Comparison of ENCODE assay signal across 18 cellular contexts in the genomic region with DNA sequence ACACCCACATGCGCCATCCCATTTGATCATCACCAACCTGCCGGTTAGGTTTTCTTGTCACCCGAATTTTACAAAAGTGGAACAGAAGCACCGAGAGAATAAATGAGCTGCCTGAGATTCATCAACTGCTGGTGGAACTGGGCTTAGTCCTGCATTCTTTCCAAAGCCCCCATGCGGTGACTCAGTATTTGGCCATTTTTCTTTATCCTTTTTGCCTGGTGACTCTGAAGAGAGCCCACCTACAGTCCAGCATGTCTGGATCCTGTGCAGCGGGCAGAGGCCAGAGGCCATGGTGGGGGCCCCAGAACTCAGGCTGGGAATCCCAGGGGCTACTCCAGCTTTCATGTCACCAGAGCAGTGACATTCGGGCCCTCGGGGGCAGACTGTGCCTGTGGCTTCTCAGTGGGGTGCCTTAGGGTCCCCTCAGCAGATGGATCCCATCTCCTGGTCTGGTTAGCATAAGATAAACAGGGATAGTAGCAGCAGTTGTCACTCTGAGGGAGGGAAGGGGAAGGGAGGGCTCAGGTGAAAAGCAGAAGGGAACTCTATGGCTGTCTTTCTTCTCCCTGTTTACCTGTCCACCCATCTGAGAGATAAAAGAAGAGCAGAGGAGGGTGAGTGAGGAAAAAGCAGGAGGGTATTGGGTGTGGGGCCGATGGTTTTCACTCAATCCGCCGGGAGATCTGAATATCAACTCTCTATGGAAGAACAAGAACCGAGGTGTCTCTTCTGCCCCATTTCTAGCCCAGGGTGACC.
DNase-seq lines count a peak whose midpoint lies in the region; ATAC-seq, FAIRE-seq and TF ChIP-seq lines count a peak whose summit lies in the region.
"Had no signal": no experiment of that assay in that cellular context is flagged by ENCODE, and none has a peak within 500 bp of the region (broad histone marks: within the 10 kb centered on the region; RNA-seq: fewer than 3 reads in every experiment).

No MANE protein-coding gene starts in this region.

- TF ChIP-seq RAD21 in H1 (IDR thresholded peaks at IDR 0.05 in 1 of 2, conservative IDR thresholded peaks at IDR 0.05 in 1 of 2; ENCODE audit: low read depth in 2 of 2, low read length in 2 of 2) = no peak

- H2BK20ac ChIP-seq in H1 (ENCODE audit: low read length) = no peak overlapping the region

- H2BK12ac ChIP-seq in H1 (ENCODE audit: low read depth, low read length) = peak overlapping the region; percentile 55; the same call in 1 of the 2 replicates

- H4K20me1 ChIP-seq in H1 (replicated peaks in 1 of 2; ENCODE audit: control insufficient read depth in 1 of 2, insufficient read depth in 2 of 2, low read length in 2 of 2) (no peaks in the 10 kb centered on the region), OCI-LY7 (ENCODE audit: insufficient read depth, low read length) (no peaks in the 10 kb centered on the region)

- H3K9me3 ChIP-seq in H1 (ENCODE audit: insufficient read depth in 2 of 2, low read depth in 1 of 2, low read length in 1 of 2) (no peaks in the 10 kb centered on the region), mesodermal cell (ENCODE audit: control insufficient read depth, low read length) (no peaks in the 10 kb centered on the region), OCI-LY7 (ENCODE audit: low read length) (no peaks in the 10 kb centered on the region)

- DNase-seq in ELF-1 (ENCODE audit: low read depth, low spot score) (peak; percentile 77), NCI-H69 (lab: John Stamatoyannopoulos, UW) (peak; percentile 18), H1 (ENCODE audit: low read depth in 1 of 2, low spot score in 2 of 2) (no peak), glomerular visceral epithelial cell (ENCODE audit: extremely low spot score) (no peak), OCI-LY7 (ENCODE audit: low spot score) (no peak), T-cell (no peak)
- DNase-seq: ACHN; C1 segment of cervical spinal cord; Calu3; CD4-positive, alpha-beta T cell; DMS 273 treated with DMSO at 0.1 percent for 48 hours; HCEC 1CT; HFFc6 had no signal

- H3K9me3 Mint-ChIP-seq in T-cell = no peaks in the 10 kb centered on the region
- H3K9me3 Mint-ChIP-seq: CD4-positive, alpha-beta T cell; HFFc6 had no signal

- H2BK120ac ChIP-seq in H1 (replicated peaks; ENCODE audit: low read depth, low read length) = no peak overlapping the region

- no peak overlapping the region for H3K18ac ChIP-seq in H1 (ENCODE audit: extremely low read depth, low read length)

- no peak overlapping the region for H4K8ac ChIP-seq in H1 (ENCODE audit: extremely low read depth, insufficient read depth, low read length)

- no peaks in the 10 kb centered on the region for H3K4me1 Mint-ChIP-seq in T-cell
- H3K4me1 Mint-ChIP-seq: B cell had no signal

- H3K27me3 ChIP-seq in H1 (replicated peaks in 1 of 4; ENCODE audit: control insufficient read depth in 3 of 4, extremely low read depth in 1 of 4, insufficient read depth in 3 of 4, low read length in 3 of 4) = no peaks in the 10 kb centered on the region

- no peak overlapping the region for H2BK15ac ChIP-seq in H1 (ENCODE audit: low read length)

- H3K56ac ChIP-seq in H1 (replicated peaks; ENCODE audit: insufficient read length, low read depth, low read length) = no peak overlapping the region

- H3K9me2 ChIP-seq in OCI-LY7 (ENCODE audit: insufficient read depth, low read length) = no peaks in the 10 kb centered on the region

- H3K27ac ChIP-seq in H1 (ENCODE audit: low read depth, low read length) (no peak overlapping the region), mesodermal cell (ENCODE audit: low read depth, low read length, severe bottlenecking) (peak overlapping the region; percentile 41), OCI-LY7 (ENCODE audit: low read depth, low read length, poor library complexity, severe bottlenecking) (no peak overlapping the region)

- H4K5ac ChIP-seq in H1 (ENCODE audit: insufficient read length, low read depth, low read length) = no peak overlapping the region

- CTCF ChIA-PET in H1 (lab: Charles Lee; ENCODE audit: partially characterized antibody) = interaction anchor here (1.1 to 3.1 kb wide), 2 partner anchors 10 to 65 kb away, joined by 4 to 12 read pairs; no protein-coding TSS in a partner anchor
- CTCF ChIA-PET in OCI-LY7 (lab: Charles Lee; ENCODE audit: unreplicated experiment) = no interaction called here
- CTCF ChIA-PET in T-cell (lab: Charles Lee) = no interaction called here

- no peaks in the 10 kb centered on the region for H3K79me1 ChIP-seq in H1 (ENCODE audit: low read depth, low read length)

- no peak overlapping the region for H3K14ac ChIP-seq in H1 (ENCODE audit: insufficient read length)

- no peak overlapping the region for H3K23ac ChIP-seq in H1 (ENCODE audit: insufficient read length)

- no peaks in the 10 kb centered on the region for H3K23me2 ChIP-seq in H1 (ENCODE audit: low read depth, low read length)

- H3K27ac Mint-ChIP-seq in T-cell = no peak overlapping the region
- H3K27ac Mint-ChIP-seq: B cell; CD4-positive, alpha-beta T cell; HFFc6 had no signal

- no TSS peak for BruUV-seq in OCI-LY7 (replicated peaks; lab: Mats Ljungman, UMichigan)

- H3K4me3 ChIP-seq in H1 (ENCODE audit: extremely low read depth in 1 of 4, insufficient read depth in 2 of 4, low read depth in 3 of 4, low read length in 4 of 4) (no peak overlapping the region), mesodermal cell (ENCODE audit: extremely low read depth, insufficient read depth, low read length, poor library complexity, severe bottlenecking) (no peak overlapping the region), OCI-LY7 (ENCODE audit: low read depth, low read length, poor library complexity, severe bottlenecking) (no peak overlapping the region)
- H3K4me3 ChIP-seq: GM12878 had no signal

- H3K4me1 ChIP-seq in H1 (replicated peaks in 1 of 4; ENCODE audit: control insufficient read depth in 3 of 4, insufficient read depth in 4 of 4, low read length in 3 of 4) = peaks cover 0 to 11% (median 6%) of the 10 kb centered on the region in 4 experiments; a peak in 5 of 7 replicates
- peaks cover 11% of the 10 kb centered on the region for H3K4me1 ChIP-seq in mesodermal cell (ENCODE audit: control insufficient read depth, insufficient read depth, low read length, poor library complexity, severe bottlenecking)
- H3K4me1 ChIP-seq in OCI-LY7 (ENCODE audit: insufficient read depth, low read length, poor library complexity, severe bottlenecking) = no peaks in the 10 kb centered on the region

- TF ChIP-seq CTCF in H1 (IDR thresholded peaks at IDR 0.05; ENCODE audit: control extremely low read depth in 1 of 3, insufficient read depth in 1 of 3, low read depth in 1 of 3, low read length in 3 of 3) (no peak), OCI-LY7 (conservative IDR thresholded peaks at IDR 0.05; ENCODE audit: low read length) (no peak)

- H3K4ac ChIP-seq in H1 (replicated peaks; ENCODE audit: insufficient read length, low read depth, low read length) = no peak overlapping the region

- no peak for TF ChIP-seq POLR2A in H1 (IDR thresholded peaks at IDR 0.05; ENCODE audit: control extremely low read depth in 1 of 2, low read depth in 2 of 2, low read length in 2 of 2)

- TF ChIP-seq EP300 in H1 (IDR thresholded peaks at IDR 0.05; ENCODE audit: borderline replicate concordance in 1 of 2, low read depth in 2 of 2, low read length in 2 of 2) = no peak

- H2AFZ ChIP-seq in H1 (ENCODE audit: low read length) = no peak overlapping the region
- H2AFZ ChIP-seq in OCI-LY7 (ENCODE audit: low read length) = no peak overlapping the region

- no peak overlapping the region for H3K9ac ChIP-seq in H1 (replicated peaks in 1 of 4; ENCODE audit: extremely low read depth in 1 of 4, low read depth in 3 of 4, low read length in 3 of 4)

- H3K4me2 ChIP-seq in H1 (ENCODE audit: insufficient read depth in 1 of 2, low read depth in 2 of 2, low read length in 2 of 2) (no peak overlapping the region), OCI-LY7 (ENCODE audit: low read length) (no peak overlapping the region)

- no peak overlapping the region for H3K4me3 Mint-ChIP-seq in T-cell
- H3K4me3 Mint-ChIP-seq: B cell; CD4-positive, alpha-beta T cell; HFFc6 had no signal

- H3K36me3 ChIP-seq in H1 (ENCODE audit: control insufficient read depth in 2 of 4, insufficient read depth in 4 of 4, low read length in 3 of 4) (no peaks in the 10 kb centered on the region), mesodermal cell (ENCODE audit: control insufficient read depth, insufficient read depth, low read length) (no peaks in the 10 kb centered on the region), OCI-LY7 (ENCODE audit: insufficient read depth, low read length) (no peaks in the 10 kb centered on the region)

- H3K27me3 Mint-ChIP-seq in T-cell = peaks cover 0 to 2% of the 10 kb centered on the region in 2 donors
- H3K27me3 Mint-ChIP-seq: B cell had no signal

- no peak overlapping the region for H4K91ac ChIP-seq in H1 (replicated peaks; ENCODE audit: insufficient read length, low read length)

- intact Hi-C loops in OCI-LY7 (cut with micrococcal nuclease; ENCODE audit: unreplicated experiment) = no loop called here

- H3K79me2 ChIP-seq in H1 (ENCODE audit: control insufficient read depth in 1 of 2, insufficient read depth in 2 of 2, low read length in 2 of 2) (no peaks in the 10 kb centered on the region), OCI-LY7 (ENCODE audit: insufficient read depth, low read depth, low read length) (no peaks in the 10 kb centered on the region)

- no peak for ATAC-seq in GM18498 (IDR thresholded peaks at IDR 0.05; ENCODE audit: unreplicated experiment)
- ATAC-seq in T-cell (replicated peaks in 1 of 4) = no peak
- ATAC-seq: GM12878 had no signal

- POLR2A ChIA-PET in H1 (lab: Charles Lee; ENCODE audit: partially characterized antibody) (no interaction called here), OCI-LY7 (lab: Charles Lee) (no interaction called here), T-cell (lab: Charles Lee) (no interaction called here)

- H3K36me3 Mint-ChIP-seq in T-cell = no peaks in the 10 kb centered on the region

- no peak overlapping the region for H2BK5ac ChIP-seq in H1 (ENCODE audit: low read depth, low read length)

- 88% methylated on average over 12 of the region's 12 CpGs; no CpG with 5 or more reads in 1 of the 2 experiments for WGBS in H1 (ENCODE audit: extremely low coverage in 1 of 2, insufficient coverage in 1 of 2, insufficient read length in 1 of 2, insufficient replicate concordance in 2 of 2, low coverage in 1 of 2, low lambda C conversion rate in 2 of 2, missing lambda C conversion rate in 1 of 2), 2 experiments
- 91% methylated on average over 10 to 12 of the region's 12 CpGs for WGBS in mesodermal cell (ENCODE audit: insufficient coverage in 2 of 2), 2 experiments

- FAIRE-seq in H1 (lab: Jason Lieb, UNC) = no peak
- FAIRE-seq: GM12878, GM19239 had no signal

- no peak overlapping the region for H2AK5ac ChIP-seq in H1 (ENCODE audit: low read depth, low read length)

TF ChIP-seq in H1, 55 proteins besides CTCF, POLR2A, EP300 and RAD21 (continues in another document):
- TF ChIP-seq TCF12 (IDR thresholded peaks at IDR 0.05; ENCODE audit: low read depth, low read length) (no peak), SP4 (IDR thresholded peaks at IDR 0.05; ENCODE audit: low read length) (no peak), RBBP5 (IDR thresholded peaks at IDR 0.05; ENCODE audit: borderline replicate concordance, low read depth, low read length) (no peak), CHD2 (IDR thresholded peaks at IDR 0.05; ENCODE audit: low read length) (no peak)
- TF ChIP-seq, protein P1, sequence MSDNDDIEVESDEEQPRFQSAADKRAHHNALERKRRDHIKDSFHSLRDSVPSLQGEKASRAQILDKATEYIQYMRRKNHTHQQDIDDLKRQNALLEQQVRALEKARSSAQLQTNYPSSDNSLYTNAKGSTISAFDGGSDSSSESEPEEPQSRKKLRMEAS (IDR thresholded peaks at IDR 0.05) = no peak

Comparison
In these comparisons a context has a peak if more than half of its experiments do, and no peak if none do; other contexts are left out.
1. DNase-seq: peak in ELF-1 (single experiment) and NCI-H69 (single experiment); none in H1 (0 of 2), glomerular visceral epithelial cell (single experiment), OCI-LY7 (single experiment) and T-cell (0 of 34).